Comparison of ENCODE assay signal across 20 cellular contexts in genomic region chr4:39285111-39285795, GRCh38.
"Had no signal": no experiment of that assay in that cellular context is flagged by ENCODE, and none has a peak within 500 bp of the region (broad histone marks: within the 10 kb centered on the region; RNA-seq: fewer than 3 reads in every experiment).

No MANE protein-coding gene starts in this region.

- H3K27ac ChIP-seq: colonic mucosa, epithelial cell of prostate, heart left ventricle, lower lobe of right lung, thyroid gland, upper lobe of right lung, WERI-Rb-1 had no signal

- H3K4me1 ChIP-seq: colonic mucosa, heart left ventricle, lower lobe of right lung, thyroid gland, upper lobe of right lung had no signal

- H3K9me3 ChIP-seq: colonic mucosa, lower lobe of right lung, thyroid gland, upper lobe of right lung had no signal

- H3K27me3 ChIP-seq: colonic mucosa, heart left ventricle, thyroid gland, upper lobe of right lung had no signal

- H3K36me3 ChIP-seq: colonic mucosa had no signal

- ATAC-seq: heart left ventricle; lower lobe of right lung; naive thymus-derived CD8-positive, alpha-beta T cell; SK-N-SH treated with all-trans-retinoic acid at 6 μM for 48 hours; upper lobe of right lung had no signal

- DNase-seq: activated CD4-positive, alpha-beta T cell treated with anti-CD3 and anti-CD28 coated beads, Interleukin-2, amount 50 U/mL, for 1 hour; activated CD4-positive, CD25-positive, alpha-beta regulatory T cell treated with anti-CD3 and anti-CD28 coated beads, Interleukin-2, amount 50 U/mL, for 72 hours; activated naive CD4-positive, alpha-beta T cell; activated naive CD8-positive, alpha-beta T cell treated with anti-CD3 and anti-CD28 coated beads for 36 hours; colonic mucosa; endodermal cell; heart left ventricle; lower lobe of right lung; naive thymus-derived CD8-positive, alpha-beta T cell; stimulated activated CD4-positive, alpha-beta T cell treated with anti-CD3 and anti-CD28 coated beads, Interleukin-2, amount 100 ng/mL, for 48 hours; stimulated activated CD8-positive, alpha-beta memory T cell treated with anti-CD3 and anti-CD28 coated beads, Interleukin-4, amount 100 ng/mL, for 48 hours; stimulated activated naive CD4-positive, alpha-beta T cell treated with Interleukin-2 at 50 U/mL for 16 hours; thyroid gland; upper lobe of right lung; WERI-Rb-1 had no signal

- FAIRE-seq: astrocyte, keratinocyte, TTC549 had no signal

- H3K4me3 ChIP-seq: colonic mucosa, heart left ventricle, lower lobe of right lung, thyroid gland, upper lobe of right lung had no signal
